ENCODE assay signal across 8 cellular contexts in the genomic region with DNA sequence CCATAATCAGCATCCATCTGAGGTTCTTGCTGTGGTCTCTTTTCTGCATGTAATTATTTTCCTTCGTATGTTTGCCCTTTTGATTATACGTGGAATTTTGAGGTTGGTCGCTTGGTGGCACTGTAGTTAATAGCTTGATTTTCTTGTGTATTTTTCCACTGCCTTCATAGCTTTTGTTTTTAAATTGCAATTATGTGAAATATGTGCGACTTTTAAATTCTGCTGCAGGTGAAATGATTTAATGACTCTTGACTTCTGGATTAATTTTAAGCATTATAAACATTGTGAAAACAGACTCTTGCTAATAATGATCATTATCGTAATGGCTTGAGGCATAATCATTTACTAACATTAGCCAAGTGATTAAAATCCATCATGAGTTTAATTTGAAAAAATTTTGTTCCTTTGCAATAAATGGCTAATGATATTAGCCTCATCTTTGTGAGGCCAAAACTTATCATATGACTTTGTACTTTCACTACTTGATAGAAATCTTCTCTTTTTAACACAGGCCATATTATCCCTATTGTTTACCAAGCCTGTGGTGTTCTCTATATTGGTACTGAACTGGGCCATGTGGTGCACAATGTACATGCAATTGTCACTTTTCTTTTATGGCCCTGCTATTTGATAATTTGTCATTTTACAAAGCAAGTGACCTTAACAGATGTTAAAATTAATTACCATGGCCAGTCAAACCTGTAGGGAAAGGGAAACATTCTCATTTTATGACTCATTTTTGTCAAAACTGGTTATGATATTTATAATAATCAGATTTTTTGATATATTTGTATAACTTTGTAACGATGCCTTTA.
A peak's percentile ranks its signal among the peaks of the same experiment; 100 is the strongest.
DNase-seq lines count a peak whose midpoint lies in the region; ATAC-seq and TF ChIP-seq lines count a peak whose summit lies in the region.

No MANE protein-coding gene starts in this region.

- H3K4me1 ChIP-seq in heart left ventricle: peaks cover 0 to 6% (median 0%) of the 10 kb centered on the region in 12 donors
- peaks cover 27% of the 10 kb centered on the region for H3K4me1 ChIP-seq in body of pancreas

- no peaks in the 10 kb centered on the region for H3K9me3 ChIP-seq in heart left ventricle
- H3K9me3 ChIP-seq in body of pancreas: no peaks in the 10 kb centered on the region

- WGBS in heart left ventricle, 4 donors: 23 to 29% (median 25%) methylated on average over 6 of the region's 6 CpGs
- WGBS in body of pancreas, 2 donors: 3 to 7% methylated on average over 6 of the region's 6 CpGs

- DNase-seq in heart left ventricle (peak in 2 of 5 donors; percentile 18 to 26), left ventricle myocardium superior (no peak), HS-5 (ENCODE audit: low read depth) (peak; percentile 57), NOMO-1 treated with DMSO at 0.1 percent for 48 hours (lab: John Stamatoyannopoulos, UW; ENCODE audit: unreplicated experiment) (peak; percentile 57), body of pancreas (peak; percentile 58 to 74 (median 68)), inferior parietal cortex (ENCODE audit: extremely low spot score) (peak; percentile 74)
- DNase-seq in stimulated activated CD4-positive, alpha-beta T cell treated with anti-CD3 and anti-CD28 coated beads, Interleukin-4, amount 100 ng/mL, for 1 hour: peak; percentile 5

- H3K4me3 ChIP-seq in heart left ventricle (no peak overlapping the region), body of pancreas (no peak overlapping the region)

- intact Hi-C loops in heart left ventricle (cut with DNase I): loop anchor here (1.0 to 10.0 kb wide), 16 partner anchors 144 to 912 kb away; no protein-coding TSS in a partner anchor
- intact Hi-C loops in left ventricle myocardium superior (cut with micrococcal nuclease): loop anchor here (5.0 to 10.0 kb wide), 3 partner anchors 162 to 334 kb away; no protein-coding TSS in a partner anchor
- intact Hi-C loops in body of pancreas (cut with DNase I): loop anchor here (10.0 kb wide), 1 partner anchor 152 kb away; a partner anchor contains a TSS

- no peaks in the 10 kb centered on the region for H3K36me3 ChIP-seq in heart left ventricle
- no peaks in the 10 kb centered on the region for H3K36me3 ChIP-seq in body of pancreas (replicated peaks in 1 of 2; ENCODE audit: insufficient read depth in 1 of 2, low read depth in 2 of 2)

- ATAC-seq in heart left ventricle: peak in 1 of 4 donors; percentile 52
- ATAC-seq in left ventricle myocardium superior: no peak
- ATAC-seq in body of pancreas: peak; percentile 84
- ATAC-seq in GM21526 (IDR thresholded peaks at IDR 0.05; ENCODE audit: low FRiP score, unreplicated experiment): no peak

- H3K27me3 ChIP-seq in heart left ventricle: no peaks in the 10 kb centered on the region
- H3K27me3 ChIP-seq in body of pancreas: no peaks in the 10 kb centered on the region

- H3K27ac ChIP-seq in heart left ventricle (no peak overlapping the region), body of pancreas (peak overlapping the region in 3 of 4 donors; percentile 21 to 70 (median 41))

- TF ChIP-seq POLR2A in heart left ventricle (IDR thresholded peaks at IDR 0.05) (no peak), body of pancreas (IDR thresholded peaks at IDR 0.05) (no peak)

- TF ChIP-seq CTCF in heart left ventricle (IDR thresholded peaks at IDR 0.05): peak; percentile 47 to 82 (median 66)
- TF ChIP-seq CTCF in body of pancreas (IDR thresholded peaks at IDR 0.05): peak; percentile 40 to 94 (median 89)

Comparison
In these comparisons a context has a peak if more than half of its experiments do, and no peak if none do; other contexts are left out.
1. H3K27ac ChIP-seq: peak in body of pancreas (3 of 4); none in heart left ventricle (0 of 12).